Comparison of ENCODE assay signal across 19 cellular contexts in genomic region chr19:37243206-37243632, GRCh38.
"Had no signal": no experiment of that assay in that cellular context is flagged by ENCODE, and none has a peak within 500 bp of the region (broad histone marks: within the 10 kb centered on the region; RNA-seq: fewer than 3 reads in every experiment).

No MANE protein-coding gene starts in this region.

- H3K27me3 Mint-ChIP-seq: activated CD4-positive, alpha-beta memory T cell treated with anti-CD3 and anti-CD28 coated beads, Interleukin-2, amount 10 ng/mL, durations not matched to agents 7 days and 5 days; activated naive CD4-positive, alpha-beta T cell treated with anti-CD3 and anti-CD28 coated beads, Interleukin-2, amount 10 ng/mL, durations not matched to agents 7 days and 5 days; activated T-cell treated with anti-CD3 and anti-CD28 coated beads, Interleukin-2, amount 50 U/mL, for 24 hours; central memory CD8-positive, alpha-beta T cell had no signal

- H3K27ac Mint-ChIP-seq: activated CD4-positive, alpha-beta memory T cell treated with anti-CD3 and anti-CD28 coated beads, Interleukin-2, amount 10 ng/mL, durations not matched to agents 7 days and 5 days; activated naive CD4-positive, alpha-beta T cell treated with anti-CD3 and anti-CD28 coated beads, Interleukin-2, amount 10 ng/mL, durations not matched to agents 7 days and 5 days; activated T-cell treated with anti-CD3 and anti-CD28 coated beads, Interleukin-2, amount 50 U/mL, for 24 hours; natural killer cell; WTC11 had no signal

- H3K4me1 Mint-ChIP-seq: activated CD4-positive, alpha-beta memory T cell treated with anti-CD3 and anti-CD28 coated beads, Interleukin-2, amount 10 ng/mL, durations not matched to agents 7 days and 5 days; activated naive CD4-positive, alpha-beta T cell treated with anti-CD3 and anti-CD28 coated beads, Interleukin-2, amount 10 ng/mL, durations not matched to agents 7 days and 5 days; central memory CD8-positive, alpha-beta T cell; natural killer cell had no signal

- H3K27ac ChIP-seq: adrenal gland had no signal

- H3K4me3 ChIP-seq: lung, mucosa of descending colon had no signal

- ATAC-seq: left cardiac atrium, mucosa of descending colon, natural killer cell, WTC11 had no signal

- DNase-seq: activated CD4-positive, alpha-beta memory T cell treated with anti-CD3 and anti-CD28 coated beads, Interleukin-2, amount 10 ng/mL, durations not matched to agents 7 days and 5 days; activated CD4-positive, alpha-beta T cell treated with anti-CD3 and anti-CD28 coated beads for 4 hours; activated naive CD4-positive, alpha-beta T cell treated with anti-CD3 and anti-CD28 coated beads, Interleukin-2, amount 10 ng/mL, durations not matched to agents 7 days and 5 days; activated T-cell treated with anti-CD3 and anti-CD28 coated beads, Interleukin-2, amount 50 U/mL, for 24 hours; adrenal gland; cortex of kidney; effector CD8-positive, alpha-beta T cell; foreskin fibroblast; glutamatergic neuron; left cardiac atrium; mucosa of descending colon; natural killer cell; posterior cingulate gyrus; retina; stimulated activated CD4-positive, alpha-beta T cell treated with anti-CD3 and anti-CD28 coated beads, Interleukin-4, amount 100 ng/mL, for 24 hours; substantia nigra had no signal

- H3K4me1 ChIP-seq: adrenal gland had no signal

- H3K27me3 ChIP-seq: adrenal gland had no signal

- H3K4me3 Mint-ChIP-seq: activated CD4-positive, alpha-beta memory T cell treated with anti-CD3 and anti-CD28 coated beads, Interleukin-2, amount 10 ng/mL, durations not matched to agents 7 days and 5 days; activated naive CD4-positive, alpha-beta T cell treated with anti-CD3 and anti-CD28 coated beads, Interleukin-2, amount 10 ng/mL, durations not matched to agents 7 days and 5 days; activated T-cell treated with anti-CD3 and anti-CD28 coated beads, Interleukin-2, amount 50 U/mL, for 24 hours; central memory CD8-positive, alpha-beta T cell; natural killer cell; WTC11 had no signal
